ENCODE assay signal across 26 cellular contexts in the genomic region with DNA sequence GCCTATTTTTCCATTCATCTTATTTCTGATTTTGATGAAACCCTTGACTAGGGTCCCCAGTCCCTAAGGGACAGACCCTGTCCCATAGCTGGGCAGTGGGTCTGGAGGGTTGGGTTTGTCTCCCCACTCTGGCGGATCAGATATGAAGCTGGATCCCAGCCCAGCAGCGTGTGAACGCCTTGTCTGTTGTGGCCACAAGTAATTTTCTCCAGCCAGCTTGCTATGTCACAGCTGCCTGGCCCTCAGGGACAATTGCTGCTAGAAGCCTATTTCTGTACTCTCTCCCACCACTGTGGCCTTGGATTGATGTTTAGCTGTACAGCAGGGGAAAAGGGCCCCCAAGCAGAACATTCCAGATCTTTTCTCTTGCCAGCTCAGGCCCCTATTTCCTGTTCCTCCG. TPM values are rescaled to one million over a fixed set of nuclear protein-coding genes. Genes with fewer than 3 reads are reported as not detected.
DNase-seq lines count a peak whose midpoint lies in the region; ATAC-seq, FAIRE-seq and TF ChIP-seq lines count a peak whose summit lies in the region.
"Had no signal": no experiment of that assay in that cellular context is flagged by ENCODE, and none has a peak within 500 bp of the region (broad histone marks: within the 10 kb centered on the region; RNA-seq: fewer than 3 reads in every experiment).

No MANE protein-coding gene starts in this region.

- no peaks in the 10 kb centered on the region for H3K36me3 ChIP-seq in heart left ventricle
- H3K36me3 ChIP-seq: ascending aorta, right lobe of liver had no signal

- WGBS in heart left ventricle, 4 donors: 20 to 36% (median 24%) methylated on average over 4 of the region's 4 CpGs

- TF ChIP-seq POLR2A in heart left ventricle (IDR thresholded peaks at IDR 0.05): no peak

- ATAC-seq in heart left ventricle: peak in 1 of 4 donors; percentile 44
- ATAC-seq: activated T-cell treated with anti-CD3 and anti-CD28 coated beads, Interleukin-2, amount 50 U/mL, for 72 hours; effector memory CD8-positive, alpha-beta T cell; GM12878; left colon; stimulated activated memory B cell treated with anti-CD40 and anti-IgM and Interleukin-4, amounts not matched to agents 10 μg/mL and 1 μg/mL and 100 μg/mL, for 72 hours had no signal

- no peaks in the 10 kb centered on the region for H3K27me3 ChIP-seq in heart left ventricle
- H3K27me3 ChIP-seq: ascending aorta, right lobe of liver had no signal

- H3K4me1 ChIP-seq in heart left ventricle: peaks cover 0 to 22% (median 0%) of the 10 kb centered on the region in 12 donors
- H3K4me1 ChIP-seq: ascending aorta, right lobe of liver had no signal

- H3K9me3 ChIP-seq in heart left ventricle: no peaks in the 10 kb centered on the region
- H3K9me3 ChIP-seq: ascending aorta, right lobe of liver had no signal

- DNase-seq in heart left ventricle: peak in 3 of 5 donors; percentile 16 to 32 (median 30)
- DNase-seq in cardiac septum (ENCODE audit: low spot score): no peak
- peak; percentile 3 for DNase-seq in astrocyte of the hippocampus (ENCODE audit: low read depth, low spot score)
- DNase-seq in myocyte (ENCODE audit: low read depth): peak; percentile 82
- no peak for DNase-seq in urothelium cell line (ENCODE audit: low spot score)
- DNase-seq in NCI-H187 treated with DMSO at 0.1 percent for 48 hours (lab: John Stamatoyannopoulos, UW): no peak
- DNase-seq in putamen (ENCODE audit: low spot score): no peak
- DNase-seq: activated CD4-positive, alpha-beta T cell treated with anti-CD3 and anti-CD28 coated beads for 1 hour; activated CD8-positive, alpha-beta memory T cell treated with anti-CD3 and anti-CD28 coated beads for 24 hours; activated naive CD4-positive, alpha-beta T cell treated with anti-CD3 and anti-CD28 coated beads, Interleukin-2, amount 50 U/mL, for 16 hours; activated T-cell treated with anti-CD3 and anti-CD28 coated beads, Interleukin-2, amount 50 U/mL, for 72 hours; CD4-positive, CD25-positive, alpha-beta regulatory T cell; DMS153; effector memory CD8-positive, alpha-beta T cell; KG1; left colon; NCI-H1048; NCI-H2029; occipital lobe; right lobe of liver; RPMI8226 had no signal

- no peak overlapping the region for H3K4me3 ChIP-seq in heart left ventricle
- H3K4me3 ChIP-seq: ascending aorta, GM12878, right lobe of liver had no signal

- intact Hi-C loops in heart left ventricle (cut with DNase I): no loop called here
- intact Hi-C loops in cardiac septum (cut with DNase I): no loop called here

- peak overlapping the region in 1 of 12 donors; percentile 38 for H3K27ac ChIP-seq in heart left ventricle
- H3K27ac ChIP-seq in temporal lobe (ENCODE audit: low read depth, low read length): peak overlapping the region; percentile 61
- H3K27ac ChIP-seq: ascending aorta, right lobe of liver had no signal

- no peak for TF ChIP-seq CTCF in heart left ventricle (IDR thresholded peaks at IDR 0.05)

- FAIRE-seq in urothelium cell line (lab: Jason Lieb, UNC): no peak
- FAIRE-seq: GM12878, TTC549 had no signal

RNA-seq across cellular contexts. Expression of a gene that starts 53.6 kb away (rescaled TPM):
- total RNA-seq in heart left ventricle: 100 to 1,000 TPM in 7 of 9 donors, 10 to 100 TPM in 2; 83.6 to 124 (median 104) TPM
- polyA plus RNA-seq in heart left ventricle: 10 to 100 TPM; 16.8 to 66.4 TPM
- 98.9 TPM for total RNA-seq in cardiac septum
- 69.6 and 84.1 TPM in 2 replicates for total RNA-seq in myocyte
- 49.6 TPM for polyA plus RNA-seq in myocyte (2012)
- total RNA-seq in temporal lobe: 54.8 TPM

Comparison
In these comparisons a context has a peak if more than half of its experiments do, and no peak if none do; other contexts are left out.
1. DNase-seq: peak in heart left ventricle (3 of 5), astrocyte of the hippocampus (single experiment) and myocyte (single experiment); none in cardiac septum (single experiment), urothelium cell line (single experiment), NCI-H187 treated with DMSO at 0.1 percent for 48 hours (single experiment) and putamen (single experiment).